21 cellular contexts compared by ENCODE assay signal in the genomic region with DNA sequence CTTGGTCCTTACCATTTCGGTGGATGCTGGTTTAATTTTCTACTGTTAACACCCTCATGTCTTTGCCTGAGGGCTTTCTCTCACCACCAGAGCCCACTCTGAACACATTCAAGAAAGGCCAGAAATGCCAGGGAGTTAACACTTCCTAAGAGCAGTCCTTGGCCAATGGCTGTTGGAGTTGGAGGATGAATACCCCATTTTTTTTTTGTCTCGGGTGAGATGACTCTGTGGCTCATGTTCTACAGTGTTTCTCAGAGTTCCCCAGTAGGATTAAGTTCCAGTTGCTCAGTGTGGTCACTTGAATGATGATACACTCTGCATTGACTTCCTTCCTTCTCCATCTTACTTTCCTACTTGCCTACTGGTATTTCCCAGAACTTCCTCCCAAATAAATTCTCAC.
"Had no signal": no experiment of that assay in that cellular context is flagged by ENCODE, and none has a peak within 500 bp of the region (broad histone marks: within the 10 kb centered on the region; RNA-seq: fewer than 3 reads in every experiment).

No MANE protein-coding gene starts in this region.

- H3K4me1 ChIP-seq: foreskin keratinocyte had no signal

- H3K27ac Mint-ChIP-seq: naive thymus-derived CD8-positive, alpha-beta T cell; stimulated activated effector memory CD8-positive, alpha-beta T cell treated with anti-CD3 and anti-CD28 coated beads, Interleukin-12 subunit alpha, Interleukin-12 subunit beta, amount 100 ng/mL, for 72 hours; stimulated activated naive CD8-positive, alpha-beta T cell treated with anti-CD3 and anti-CD28 coated beads, Interleukin-15, Interleukin-2, amounts not matched to agents 100 ng/mL and 50 ng/mL, for 24 hours had no signal

- H3K9me3 Mint-ChIP-seq: stimulated activated effector memory CD8-positive, alpha-beta T cell treated with anti-CD3 and anti-CD28 coated beads, Interleukin-12 subunit alpha, Interleukin-12 subunit beta, amount 100 ng/mL, for 72 hours had no signal

- H3K27ac ChIP-seq: esophagus squamous epithelium, foreskin keratinocyte, ovary, right atrium auricular region, tibial artery, upper lobe of right lung had no signal

- H3K36me3 ChIP-seq: esophagus squamous epithelium, heart left ventricle, ovary, right atrium auricular region, tibial artery, upper lobe of right lung had no signal

- ATAC-seq: foreskin keratinocyte; heart left ventricle; left colon; left ventricle myocardium superior; naive thymus-derived CD8-positive, alpha-beta T cell; stimulated activated effector memory CD8-positive, alpha-beta T cell treated with anti-CD3 and anti-CD28 coated beads, Interleukin-12 subunit alpha, Interleukin-12 subunit beta, amount 100 ng/mL, for 72 hours; upper lobe of right lung had no signal

- DNase-seq: cerebellar nuclear complex; dermis blood vessel endothelial cell; esophagus squamous epithelium; foreskin keratinocyte; heart left ventricle; hippocampal formation; left colon; left ventricle myocardium superior; mesenchymal stem cell; midbrain; naive thymus-derived CD8-positive, alpha-beta T cell; ovary; stimulated activated CD4-positive, alpha-beta T cell treated with anti-CD3 and anti-CD28 coated beads, Interleukin-4, amount 100 ng/mL, for 1 hour; stimulated activated CD8-positive, alpha-beta memory T cell treated with anti-CD3 and anti-CD28 coated beads, Interleukin-4, amount 100 ng/mL, for 48 hours; tibial artery; upper lobe of right lung had no signal

- H3K9me3 ChIP-seq: esophagus squamous epithelium, ovary, right atrium auricular region, tibial artery, upper lobe of right lung had no signal

- H3K27me3 ChIP-seq: esophagus squamous epithelium, heart left ventricle, ovary, right atrium auricular region, tibial artery, upper lobe of right lung had no signal

- H3K4me3 Mint-ChIP-seq: naive thymus-derived CD8-positive, alpha-beta T cell; stimulated activated effector memory CD8-positive, alpha-beta T cell treated with anti-CD3 and anti-CD28 coated beads, Interleukin-12 subunit alpha, Interleukin-12 subunit beta, amount 100 ng/mL, for 72 hours; stimulated activated naive CD8-positive, alpha-beta T cell treated with anti-CD3 and anti-CD28 coated beads, Interleukin-15, Interleukin-2, amounts not matched to agents 100 ng/mL and 50 ng/mL, for 24 hours had no signal

- H3K4me3 ChIP-seq: esophagus squamous epithelium, heart left ventricle, lung, ovary, right atrium auricular region, smooth muscle cell, tibial artery, upper lobe of right lung had no signal

- H3K27me3 Mint-ChIP-seq: stimulated activated naive CD8-positive, alpha-beta T cell treated with anti-CD3 and anti-CD28 coated beads, Interleukin-15, Interleukin-2, amounts not matched to agents 100 ng/mL and 50 ng/mL, for 24 hours had no signal

- H3K36me3 Mint-ChIP-seq: stimulated activated effector memory CD8-positive, alpha-beta T cell treated with anti-CD3 and anti-CD28 coated beads, Interleukin-12 subunit alpha, Interleukin-12 subunit beta, amount 100 ng/mL, for 72 hours had no signal

- H3K4me2 ChIP-seq: smooth muscle cell had no signal
